ENCODE assay signal across 20 cellular contexts in the genomic region with DNA sequence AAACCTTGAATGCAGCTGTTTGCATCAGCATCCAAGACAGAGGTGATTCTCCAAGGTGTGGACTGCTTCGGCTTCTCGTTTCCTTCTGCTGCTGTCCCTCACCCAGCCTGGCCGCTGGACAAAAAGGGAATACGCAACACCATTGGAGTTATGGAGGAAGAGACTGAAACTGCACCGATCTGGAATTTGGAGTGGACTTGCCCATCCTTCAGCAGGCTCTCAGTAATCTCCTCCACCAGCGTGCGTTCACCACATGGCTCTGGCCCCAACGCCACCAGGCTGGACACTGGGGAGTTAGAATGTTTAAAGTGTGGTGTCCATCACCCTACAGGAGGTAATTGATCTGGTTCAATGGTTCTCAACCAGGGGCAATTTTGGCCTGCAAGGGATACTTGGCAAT. TPM values are rescaled to one million over a fixed set of nuclear protein-coding genes. Genes with fewer than 3 reads are reported as not detected.
DNase-seq lines count a peak whose midpoint lies in the region; FAIRE-seq and TF ChIP-seq lines count a peak whose summit lies in the region.
"Had no signal": no experiment of that assay in that cellular context is flagged by ENCODE, and none has a peak within 500 bp of the region (broad histone marks: within the 10 kb centered on the region; RNA-seq: fewer than 3 reads in every experiment).

No MANE protein-coding gene starts in this region.

- no CpG with 5 or more reads among the region's 8 CpGs for WGBS in trophoblast cell (ENCODE audit: extremely low coverage, insufficient coverage, insufficient read length)

- H3K36me3 ChIP-seq in left ventricle myocardium inferior (no peaks in the 10 kb centered on the region), trophoblast cell (ENCODE audit: control insufficient read depth in 1 of 2, insufficient read depth in 2 of 2, low read length in 2 of 2) (peaks cover 0 to 2% of the 10 kb centered on the region in 2 experiments), MM.1S (replicated peaks; ENCODE audit: insufficient read depth, low read length) (no peaks in the 10 kb centered on the region)

- no peak overlapping the region for H4K8ac ChIP-seq in trophoblast cell (ENCODE audit: low read depth, low read length)

- H3K14ac ChIP-seq in trophoblast cell (ENCODE audit: low read length) = no peak overlapping the region

- no peaks in the 10 kb centered on the region for H3K9me2 ChIP-seq in MM.1S (replicated peaks; ENCODE audit: insufficient read depth, low read length)

- H2BK120ac ChIP-seq in trophoblast cell (ENCODE audit: insufficient read depth, low read length, poor library complexity) = no peak overlapping the region

- H4K20me1 ChIP-seq in MM.1S (ENCODE audit: insufficient read depth, low read length) = no peaks in the 10 kb centered on the region

- H3K27me3 ChIP-seq in left ventricle myocardium inferior (ENCODE audit: low read depth) = no peaks in the 10 kb centered on the region
- H3K27me3 ChIP-seq in trophoblast cell (ENCODE audit: insufficient read depth, low read length) = no peaks in the 10 kb centered on the region
- no peaks in the 10 kb centered on the region for H3K27me3 ChIP-seq in MM.1S (replicated peaks; ENCODE audit: insufficient read depth, low read length)

- H3K9me3 ChIP-seq in left ventricle myocardium inferior (replicated peaks) (no peaks in the 10 kb centered on the region), trophoblast cell (ENCODE audit: insufficient read depth, low read depth, low read length) (peaks cover under 1% of the 10 kb centered on the region), MM.1S (replicated peaks; ENCODE audit: insufficient read depth, low read length) (no peaks in the 10 kb centered on the region)
- H3K9me3 ChIP-seq: A549 had no signal

- no peak overlapping the region for H4K12ac ChIP-seq in trophoblast cell (ENCODE audit: low read depth, low read length)

- intact Hi-C loops in cardiac septum (cut with DNase I) = no loop called here
- intact Hi-C loops in left ventricle myocardium inferior (cut with micrococcal nuclease) = no loop called here

- FAIRE-seq in urothelium cell line (lab: Jason Lieb, UNC) = peak; percentile 32
- FAIRE-seq: A549, GM12892, HepG2 had no signal

- H3K4me3 ChIP-seq in left ventricle myocardium inferior (no peak overlapping the region), trophoblast cell (ENCODE audit: low read depth, low read length) (no peak overlapping the region), MM.1S (ENCODE audit: low read length) (no peak overlapping the region)
- H3K4me3 ChIP-seq: A549 had no signal

- TF ChIP-seq CTCF in left ventricle myocardium inferior (IDR thresholded peaks at IDR 0.05; ENCODE audit: borderline replicate concordance) (no peak), nephron (IDR thresholded peaks at IDR 0.05; ENCODE audit: unreplicated experiment in 3 of 3) (no peak), MM.1S (IDR thresholded peaks at IDR 0.05; ENCODE audit: low read length) (no peak)

- H3K23ac ChIP-seq in trophoblast cell (ENCODE audit: low read length) = no peak overlapping the region

- no peaks in the 10 kb centered on the region for H3K36me3 Mint-ChIP-seq in nephron (ENCODE audit: low read depth)

- H3K79me2 ChIP-seq in trophoblast cell (ENCODE audit: control insufficient read depth, insufficient read depth, low read length, poor library complexity) (no peaks in the 10 kb centered on the region), MM.1S (ENCODE audit: low read length) (no peaks in the 10 kb centered on the region)

- peak overlapping the region in 2 of 3 experiments; percentile 99 for H3K27ac Mint-ChIP-seq in nephron
- H3K27ac Mint-ChIP-seq: CD4-positive, alpha-beta T cell had no signal

- H3K4me1 Mint-ChIP-seq in nephron = peaks cover 58% of the 10 kb centered on the region

- peaks cover 11% of the 10 kb centered on the region for H3K27me3 Mint-ChIP-seq in nephron (ENCODE audit: low read depth)
- H3K27me3 Mint-ChIP-seq: CD4-positive, alpha-beta T cell had no signal

- H3K4me2 ChIP-seq in trophoblast cell (ENCODE audit: low read length) = no peak overlapping the region
- no peak overlapping the region for H3K4me2 ChIP-seq in MM.1S (ENCODE audit: low read depth, low read length)
- H3K4me2 ChIP-seq: A549 had no signal

- no peak overlapping the region for H2BK5ac ChIP-seq in trophoblast cell (ENCODE audit: low read depth, low read length, poor library complexity)

- H3K4ac ChIP-seq in trophoblast cell (ENCODE audit: low read depth, low read length) = no peak overlapping the region

- no peak overlapping the region for H2AFZ ChIP-seq in trophoblast cell (ENCODE audit: insufficient read depth, low read length, poor library complexity)
- no peak overlapping the region for H2AFZ ChIP-seq in MM.1S (ENCODE audit: low read length)

- H3K4me1 ChIP-seq in left ventricle myocardium inferior (peaks cover 9% of the 10 kb centered on the region), trophoblast cell (ENCODE audit: control insufficient read depth in 1 of 2, insufficient read depth in 2 of 2, low read length in 2 of 2) (peaks cover 16 to 20% of the 10 kb centered on the region in 2 experiments), MM.1S (ENCODE audit: low read length) (no peaks in the 10 kb centered on the region)

- no peak overlapping the region for H3K27ac ChIP-seq in left ventricle myocardium inferior (replicated peaks)
- H3K27ac ChIP-seq in trophoblast cell (ENCODE audit: low read depth, low read length) = no peak overlapping the region
- no peak overlapping the region for H3K27ac ChIP-seq in MM.1S (ENCODE audit: low read length)
- H3K27ac ChIP-seq: 22Rv1, C4-2B had no signal

- no peak overlapping the region for H4K91ac ChIP-seq in trophoblast cell (ENCODE audit: low read depth, low read length)

- H3K79me1 ChIP-seq in trophoblast cell (ENCODE audit: low read length) = peaks cover 3% of the 10 kb centered on the region

- DNase-seq in cardiac septum (ENCODE audit: low spot score) (peak; percentile 54), left ventricle myocardium inferior (no peak), trophoblast cell (no peak), urothelium cell line (ENCODE audit: low spot score) (no peak), inferior parietal cortex (ENCODE audit: extremely low spot score) (no peak), MM.1S (no peak), cerebellar cortex (ENCODE audit: low spot score) (no peak)
- DNase-seq: AML-193; CD4-positive, alpha-beta T cell; DMS153; DMS79; GDM1; GOT3; H9 had no signal

- no peak overlapping the region for H3K18ac ChIP-seq in trophoblast cell (ENCODE audit: low read length)

- H3K9me3 Mint-ChIP-seq in nephron = no peaks in the 10 kb centered on the region
- H3K9me3 Mint-ChIP-seq: CD4-positive, alpha-beta T cell; H9 had no signal

- no peak overlapping the region for H3K4me3 Mint-ChIP-seq in nephron
- H3K4me3 Mint-ChIP-seq: CD4-positive, alpha-beta T cell; H9 had no signal

- H2BK12ac ChIP-seq in trophoblast cell (ENCODE audit: low read length) = no peak overlapping the region

- H2AK5ac ChIP-seq in trophoblast cell (ENCODE audit: low read length) = peak overlapping the region; percentile 18

- H3K9ac ChIP-seq in trophoblast cell (ENCODE audit: low read length) = no peak overlapping the region
- no peak overlapping the region for H3K9ac ChIP-seq in MM.1S (ENCODE audit: low read length)

- no peaks in the 10 kb centered on the region for H3F3A ChIP-seq in MM.1S (ENCODE audit: insufficient read depth, low read length)

RNA-seq across cellular contexts. Expression of a gene that starts 41.4 kb away (rescaled TPM):
- total RNA-seq in cardiac septum (35.1 TPM), left ventricle myocardium inferior (32.2 TPM)
- 277 and 280 TPM in 2 replicates for polyA plus RNA-seq in trophoblast cell (2013)
